Comparison of ENCODE assay signal across 8 cellular contexts in genomic region chr2:98148968-98149697, GRCh38.
DNase-seq lines count a peak whose midpoint lies in the region; ATAC-seq and TF ChIP-seq lines count a peak whose summit lies in the region.

No MANE protein-coding gene starts in this region.

- TF ChIP-seq CTCF in astrocyte of the spinal cord (IDR thresholded peaks at IDR 0.05; ENCODE audit: low read depth, low read length): no peak

- peak overlapping the region; percentile 55 to 64 for H3K27ac ChIP-seq in aorta (ENCODE audit: low read depth in 1 of 2, low read length in 2 of 2)

- H3K36me3 ChIP-seq in aorta (ENCODE audit: control insufficient read depth in 1 of 2, insufficient read depth in 2 of 2, low read length in 1 of 2): no peaks in the 10 kb centered on the region

- intact Hi-C loops in aorta (cut with DNase I): loop anchor here (10.0 kb wide), 2 partner anchors 106 to 154 kb away; partner anchors contain the start of gene TMEM131 (in 1 of the 2)

- WGBS in aorta, 2 donors: 3 to 5% methylated on average over 5 of the region's 5 CpGs

- peaks cover 0 to 3% of the 10 kb centered on the region in 2 donors for H3K4me1 ChIP-seq in aorta (ENCODE audit: control insufficient read depth in 1 of 2, insufficient read depth in 2 of 2, low read length in 2 of 2)

- ATAC-seq in aorta (ENCODE audit: low FRiP score) (peak; percentile 57), HG02884 (IDR thresholded peaks at IDR 0.05; ENCODE audit: unreplicated experiment) (no peak)

- no peaks in the 10 kb centered on the region for H3K27me3 ChIP-seq in aorta (ENCODE audit: control insufficient read depth in 1 of 2, insufficient read depth in 2 of 2, low read length in 1 of 2)

- DNase-seq in AG08395 (ENCODE audit: low spot score) (peak; percentile 31), KBM-7 (peak; percentile 23), astrocyte of the spinal cord (ENCODE audit: low read depth, low spot score) (peak; percentile 76), inferior parietal cortex (ENCODE audit: extremely low spot score) (peak; percentile 52), aorta (no peak), NCI-H1930 (lab: John Stamatoyannopoulos, UW) (no peak), retina (no peak)

- H3K9me3 ChIP-seq in aorta (ENCODE audit: control insufficient read depth, low read length): no peaks in the 10 kb centered on the region

- in situ Hi-C loops in KBM-7 (cut with MboI; ENCODE audit: low pct_unique_long_range_greater_than_20kb, low sequenced_read_pairs) (no loop called here), astrocyte of the spinal cord (cut with HindIII; ENCODE audit: low sequenced_read_pairs) (no loop called here)

- H3K4me3 ChIP-seq in astrocyte of the spinal cord (ENCODE audit: low read depth, low read length) (peak overlapping the region; percentile 23), aorta (ENCODE audit: low read length in 2 of 2) (peak overlapping the region; percentile 1 to 33)

Comparison
In these comparisons a context has a peak if more than half of its experiments do, and no peak if none do; other contexts are left out.
1. DNase-seq: peak in AG08395 (single experiment), KBM-7 (single experiment), astrocyte of the spinal cord (single experiment) and inferior parietal cortex (single experiment); none in aorta (0 of 2), NCI-H1930 (0 of 2) and retina (single experiment).